1 cellular context compared by ENCODE assay signal in genomic region chr16:8676160-8676547, GRCh38.
TF ChIP-seq lines count a peak whose summit lies in the region.

No MANE protein-coding gene starts in this region.

TF ChIP-seq in HepG2, 621 proteins besides CTCF, POLR2A, EP300 and RAD21 (continued from another document):
- TF ChIP-seq NFAT5 (CRISPR knock-in tag; IDR thresholded peaks at IDR 0.05) = no peak
- TF ChIP-seq ELF4 (CRISPR knock-in tag; IDR thresholded peaks at IDR 0.05; ENCODE audit: borderline replicate concordance) = no peak
- TF ChIP-seq ZNF121 (CRISPR knock-in tag; IDR thresholded peaks at IDR 0.05) = no peak
- no peak for TF ChIP-seq THAP7 (CRISPR knock-in tag; IDR thresholded peaks at IDR 0.05)
- TF ChIP-seq AKAP8 (CRISPR knock-in tag; IDR thresholded peaks at IDR 0.05) = 0 out of 2 replicates have a peak, but pooled peaks have one; percentile 35
- no peak for TF ChIP-seq ZNF768 (CRISPR knock-in tag; IDR thresholded peaks at IDR 0.05)
- TF ChIP-seq ZMYM4 (CRISPR knock-in tag; IDR thresholded peaks at IDR 0.05) = no peak
- no peak for TF ChIP-seq ZFP1 (CRISPR knock-in tag; IDR thresholded peaks at IDR 0.05)
- TF ChIP-seq ZMYM2 (CRISPR knock-in tag; IDR thresholded peaks at IDR 0.05) = 0 out of 2 replicates have a peak, but pooled peaks have one; percentile 29
- no peak for TF ChIP-seq ZNF510 (CRISPR knock-in tag; IDR thresholded peaks at IDR 0.05; ENCODE audit: low read depth)
- no peak for TF ChIP-seq ZNF629 (CRISPR knock-in tag; conservative IDR thresholded peaks at IDR 0.05)
- TF ChIP-seq NR0B2 (CRISPR knock-in tag; IDR thresholded peaks at IDR 0.05) = peak; percentile 66; the same call in 1 of the 2 replicates
- TF ChIP-seq ZNF605 (CRISPR knock-in tag; IDR thresholded peaks at IDR 0.05) = peak; percentile 21; the same call in 1 of the 2 replicates
- TF ChIP-seq HOXA3 (CRISPR knock-in tag; IDR thresholded peaks at IDR 0.05) = 0 out of 2 replicates have a peak, but pooled peaks have one; percentile 22
